In genomic region chr1:145065195-145065826, GRCh38 we compare ENCODE assay signal across 8 cellular contexts. TPM values are rescaled to one million over a fixed set of nuclear protein-coding genes. Genes with fewer than 3 reads are reported as not detected.
A peak's percentile ranks its signal among the peaks of the same experiment; 100 is the strongest.
DNase-seq lines count a peak whose midpoint lies in the region; ATAC-seq and TF ChIP-seq lines count a peak whose summit lies in the region.
"Not testable (repeated sequence)": the region's sequence is repeated elsewhere in the genome, so short reads cannot be mapped to it uniquely, and the experiment has no call there.

No MANE protein-coding gene starts in this region.

- not testable (repeated sequence) for H3K27me3 Mint-ChIP-seq in activated CD4-positive, alpha-beta T cell treated with anti-CD3 and anti-CD28 coated beads, Interleukin-2, amount 10 ng/mL, durations not matched to agents 24 days and 14 days; stimulated activated naive CD8-positive, alpha-beta T cell treated with anti-CD3 and anti-CD28 coated beads, Interleukin-15, amount 100 ng/mL, for 72 hours

- H3K27me3 ChIP-seq in OCI-LY3 (ENCODE audit: low read depth, low read length); lower lobe of right lung (ENCODE audit: low read depth): not testable (repeated sequence)

- H3K36me3 ChIP-seq in OCI-LY3 (replicated peaks; ENCODE audit: low read depth, low read length); lower lobe of right lung: not testable (repeated sequence)

- not testable (repeated sequence) for H4K20me1 ChIP-seq in OCI-LY3 (ENCODE audit: insufficient read depth, low read length)

- not testable (repeated sequence) for H3K36me3 Mint-ChIP-seq in activated CD4-positive, alpha-beta T cell treated with anti-CD3 and anti-CD28 coated beads, Interleukin-2, amount 10 ng/mL, durations not matched to agents 24 days and 14 days (ENCODE audit: low read depth)

- H3K9me3 Mint-ChIP-seq in activated CD4-positive, alpha-beta T cell treated with anti-CD3 and anti-CD28 coated beads, Interleukin-2, amount 10 ng/mL, durations not matched to agents 24 days and 14 days; stimulated activated naive CD8-positive, alpha-beta T cell treated with anti-CD3 and anti-CD28 coated beads, Interleukin-15, amount 100 ng/mL, for 72 hours: not testable (repeated sequence)

- H3K27ac Mint-ChIP-seq in activated CD4-positive, alpha-beta T cell treated with anti-CD3 and anti-CD28 coated beads, Interleukin-2, amount 10 ng/mL, durations not matched to agents 24 days and 14 days; stimulated activated naive CD8-positive, alpha-beta T cell treated with anti-CD3 and anti-CD28 coated beads, Interleukin-15, amount 100 ng/mL, for 72 hours: not testable (repeated sequence)

- not testable (repeated sequence) for H3K9me3 ChIP-seq in OCI-LY3 (ENCODE audit: insufficient read depth, low read length); lower lobe of right lung

- H3K4me1 Mint-ChIP-seq in activated CD4-positive, alpha-beta T cell treated with anti-CD3 and anti-CD28 coated beads, Interleukin-2, amount 10 ng/mL, durations not matched to agents 24 days and 14 days; stimulated activated naive CD8-positive, alpha-beta T cell treated with anti-CD3 and anti-CD28 coated beads, Interleukin-15, amount 100 ng/mL, for 72 hours: not testable (repeated sequence)

- ATAC-seq in GM18498 (IDR thresholded peaks at IDR 0.05; ENCODE audit: unreplicated experiment) (peak; percentile 75), GM21526 (IDR thresholded peaks at IDR 0.05; ENCODE audit: low FRiP score, unreplicated experiment) (peak; percentile 61), HG02884 (IDR thresholded peaks at IDR 0.05; ENCODE audit: unreplicated experiment) (peak; percentile 52), Right ventricle myocardium inferior (peak; percentile 54), lower lobe of right lung (peak; percentile 48 to 69)
- ATAC-seq in stimulated activated naive CD8-positive, alpha-beta T cell treated with anti-CD3 and anti-CD28 coated beads, Interleukin-15, amount 100 ng/mL, for 72 hours: peak; percentile 66

- not testable (repeated sequence) for H3K4me3 ChIP-seq in OCI-LY3 (ENCODE audit: low read length); lower lobe of right lung

- DNase-seq in activated CD4-positive, alpha-beta T cell treated with anti-CD3 and anti-CD28 coated beads, Interleukin-2, amount 10 ng/mL, durations not matched to agents 24 days and 14 days: peak; percentile 22
- not testable (repeated sequence) for DNase-seq in Right ventricle myocardium inferior (ENCODE audit: missing footprints); lower lobe of right lung; stimulated activated naive CD8-positive, alpha-beta T cell treated with anti-CD3 and anti-CD28 coated beads, Interleukin-15, amount 100 ng/mL, for 72 hours

- intact Hi-C loops in activated CD4-positive, alpha-beta T cell treated with anti-CD3 and anti-CD28 coated beads, Interleukin-2, amount 10 ng/mL, durations not matched to agents 24 days and 14 days (cut with micrococcal nuclease); Right ventricle myocardium inferior (cut with DNase I); lower lobe of right lung (cut with DNase I): not testable (repeated sequence)

- peak overlapping the region; percentile 43; the same call in 1 of the 2 replicates for H3K4me2 ChIP-seq in OCI-LY3 (ENCODE audit: low read length)

- H2AFZ ChIP-seq in OCI-LY3 (ENCODE audit: low read depth, low read length): not testable (repeated sequence)

- not testable (repeated sequence) for H3K4me3 Mint-ChIP-seq in activated CD4-positive, alpha-beta T cell treated with anti-CD3 and anti-CD28 coated beads, Interleukin-2, amount 10 ng/mL, durations not matched to agents 24 days and 14 days; stimulated activated naive CD8-positive, alpha-beta T cell treated with anti-CD3 and anti-CD28 coated beads, Interleukin-15, amount 100 ng/mL, for 72 hours

- not testable (repeated sequence) for H3K27ac ChIP-seq in OCI-LY3 (ENCODE audit: low read length); lower lobe of right lung

- not testable (repeated sequence) for H3K4me1 ChIP-seq in OCI-LY3 (ENCODE audit: low read length); lower lobe of right lung

- not testable (repeated sequence) for TF ChIP-seq CTCF in OCI-LY3 (IDR thresholded peaks at IDR 0.05; ENCODE audit: low read depth, low read length); lower lobe of right lung (IDR thresholded peaks at IDR 0.05)

- H3K79me2 ChIP-seq in OCI-LY3 (ENCODE audit: low read length): not testable (repeated sequence)

- H3K9ac ChIP-seq in OCI-LY3 (ENCODE audit: low read length): not testable (repeated sequence)

RNA-seq across cellular contexts. Expression of gene SRGAP2B, which starts 29.8 kb away (rescaled TPM):
- total RNA-seq in activated CD4-positive, alpha-beta T cell treated with anti-CD3 and anti-CD28 coated beads, Interleukin-2, amount 10 ng/mL, durations not matched to agents 24 days and 14 days: 28.9 and 39.9 TPM in 2 replicates
- total RNA-seq in Right ventricle myocardium inferior (11.3 TPM), lower lobe of right lung (37.4 TPM)

RNA-seq across cellular contexts. Expression of gene FAM72D, which starts 30.5 kb away (rescaled TPM):
- total RNA-seq in activated CD4-positive, alpha-beta T cell treated with anti-CD3 and anti-CD28 coated beads, Interleukin-2, amount 10 ng/mL, durations not matched to agents 24 days and 14 days: 7.5 and 8.0 TPM in 2 replicates
- total RNA-seq in Right ventricle myocardium inferior (not detected), lower lobe of right lung (0.77 TPM)
